ENCODE assay signal across 26 cellular contexts in genomic region chr2:240189686-240190085, GRCh38. TPM values are rescaled to one million over a fixed set of nuclear protein-coding genes. Genes with fewer than 3 reads are reported as not detected.
"Had no signal": no experiment of that assay in that cellular context is flagged by ENCODE, and none has a peak within 500 bp of the region (broad histone marks: within the 10 kb centered on the region; RNA-seq: fewer than 3 reads in every experiment).

No MANE protein-coding gene starts in this region.

- H3K4me2 ChIP-seq: neural progenitor cell had no signal

- H2AFZ ChIP-seq: neural progenitor cell had no signal

- DNase-seq: activated CD4-positive, alpha-beta T cell treated with anti-CD3 and anti-CD28 coated beads for 1 hour; activated CD4-positive, alpha-beta T cell treated with anti-CD3 and anti-CD28 coated beads, Interleukin-2, amount 50 U/mL, for 1 hour; activated gamma-delta T cell; activated naive CD4-positive, alpha-beta T cell treated with anti-CD3 and anti-CD28 coated beads, Interleukin-2, amount 50 U/mL, for 16 hours; activated naive CD8-positive, alpha-beta T cell treated with anti-CD3 and anti-CD28 coated beads, Interleukin-2, amount 50 U/mL, for 24 hours; activated T-cell treated with anti-CD3 and anti-CD28 coated beads, Interleukin-2, amount 50 U/mL, for 24 hours; anterior cingulate cortex; caudate nucleus; dermis blood vessel endothelial cell; effector CD8-positive, alpha-beta T cell; glutamatergic neuron; hippocampal formation; stimulated activated CD4-positive, alpha-beta T cell treated with anti-CD3 and anti-CD28 coated beads, Interleukin-2, amount 100 ng/mL, for 24 hours; stimulated activated naive B cell treated with anti-CD40 and anti-IgM and Interleukin-4, amounts not matched to agents 10 μg/mL and 1 μg/mL and 100 μg/mL, for 72 hours; T-cell; testis; WERI-Rb-1 had no signal

- H3K36me3 Mint-ChIP-seq: neural progenitor cell; stimulated activated naive B cell treated with anti-CD40 and anti-IgM and Interleukin-4, amounts not matched to agents 10 μg/mL and 1 μg/mL and 100 μg/mL, for 72 hours; T-cell; type B pancreatic cell had no signal

- H3K9ac ChIP-seq: neural progenitor cell had no signal

- H3K4me1 ChIP-seq: esophagus muscularis mucosa had no signal

- ATAC-seq: activated naive CD8-positive, alpha-beta T cell treated with anti-CD3 and anti-CD28 coated beads, Interleukin-2, amount 50 U/mL, for 24 hours; stimulated activated naive B cell treated with anti-CD40 and anti-IgM and Interleukin-4, amounts not matched to agents 10 μg/mL and 1 μg/mL and 100 μg/mL, for 72 hours; T-cell had no signal

- H3K27ac Mint-ChIP-seq: activated naive CD8-positive, alpha-beta T cell treated with anti-CD3 and anti-CD28 coated beads, Interleukin-2, amount 50 U/mL, for 24 hours; activated T-cell treated with anti-CD3 and anti-CD28 coated beads, Interleukin-2, amount 50 U/mL, for 24 hours; brain; neural progenitor cell; progenitor cell of endocrine pancreas; stimulated activated naive B cell treated with anti-CD40 and anti-IgM and Interleukin-4, amounts not matched to agents 10 μg/mL and 1 μg/mL and 100 μg/mL, for 72 hours; T-cell; type B pancreatic cell had no signal

- H3K27me3 ChIP-seq: neural progenitor cell, testis had no signal

- H3K36me3 ChIP-seq: esophagus muscularis mucosa, neural progenitor cell, WERI-Rb-1 had no signal

- H3K4me1 Mint-ChIP-seq: activated naive CD8-positive, alpha-beta T cell treated with anti-CD3 and anti-CD28 coated beads, Interleukin-2, amount 50 U/mL, for 24 hours; stimulated activated naive B cell treated with anti-CD40 and anti-IgM and Interleukin-4, amounts not matched to agents 10 μg/mL and 1 μg/mL and 100 μg/mL, for 72 hours; T-cell had no signal

- H3K27ac ChIP-seq: esophagus muscularis mucosa, neural progenitor cell, skin epidermis, testis, WERI-Rb-1 had no signal

- H3K4me3 ChIP-seq: esophagus muscularis mucosa, neural progenitor cell, skin epidermis, testis had no signal

- H3K4me3 Mint-ChIP-seq: activated naive CD8-positive, alpha-beta T cell treated with anti-CD3 and anti-CD28 coated beads, Interleukin-2, amount 50 U/mL, for 24 hours; activated T-cell treated with anti-CD3 and anti-CD28 coated beads, Interleukin-2, amount 50 U/mL, for 24 hours; brain; neural progenitor cell; stimulated activated naive B cell treated with anti-CD40 and anti-IgM and Interleukin-4, amounts not matched to agents 10 μg/mL and 1 μg/mL and 100 μg/mL, for 72 hours; T-cell; type B pancreatic cell had no signal

- H3K9me3 ChIP-seq: esophagus muscularis mucosa, testis had no signal

RNA-seq across cellular contexts. Expression of gene OTOS, which starts 49.2 kb away (rescaled TPM):
- total RNA-seq: dermis blood vessel endothelial cell, endothelial cell of umbilical vein, esophagus muscularis mucosa, liver, osteoblast, progenitor cell of endocrine pancreas, T-cell had no signal
- polyA plus RNA-seq: endothelial cell of umbilical vein, liver had no signal
